Comparison of ENCODE assay signal across 9 cellular contexts in the genomic region with DNA sequence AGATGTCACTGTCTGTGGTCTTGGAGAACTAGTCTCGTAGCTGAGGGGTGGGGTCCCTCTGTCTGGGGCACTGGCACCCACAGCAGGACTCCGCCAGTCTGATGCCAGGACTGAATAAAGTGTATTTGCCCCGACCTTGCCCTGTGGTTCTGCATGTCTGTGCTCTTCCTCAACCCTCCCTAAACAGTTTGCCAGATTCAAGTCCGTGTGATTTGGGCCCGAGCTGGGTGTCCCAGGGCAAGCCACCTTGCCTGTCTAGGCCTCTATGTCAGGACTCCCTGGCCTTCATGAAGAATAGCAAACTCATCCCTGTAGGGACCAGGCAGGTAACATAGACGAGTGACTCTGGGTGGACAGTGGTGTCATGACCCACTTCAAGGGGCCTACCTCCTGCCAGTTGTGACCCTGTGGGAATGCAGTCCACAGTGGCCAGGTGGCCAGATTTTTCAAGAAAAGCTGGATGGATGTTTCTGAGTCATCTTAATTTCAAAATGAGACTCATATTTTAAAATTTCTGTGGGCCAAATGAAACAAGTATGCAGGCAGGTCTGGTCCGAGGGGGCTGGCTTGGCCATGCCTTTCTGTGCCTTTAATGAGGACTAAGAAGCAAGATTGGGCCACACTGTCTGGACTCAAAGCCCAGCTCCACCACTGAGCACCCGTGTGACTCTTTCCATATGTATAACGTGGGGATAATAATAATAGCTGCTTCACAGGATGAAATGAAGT. TPM values are rescaled to one million over a fixed set of nuclear protein-coding genes. Genes with fewer than 3 reads are reported as not detected.
DNase-seq lines count a peak whose midpoint lies in the region; ATAC-seq and TF ChIP-seq lines count a peak whose summit lies in the region.
"Had no signal": no experiment of that assay in that cellular context is flagged by ENCODE, and none has a peak within 500 bp of the region (broad histone marks: within the 10 kb centered on the region; RNA-seq: fewer than 3 reads in every experiment).

No MANE protein-coding gene starts in this region.

- intact Hi-C loops in CD4-positive, alpha-beta T cell (cut with DNase I, micrococcal nuclease): loop anchor here in 1 of 2 experiments (5.0 kb wide), 1 partner anchor 79 kb away; a partner anchor contains a TSS

- TF ChIP-seq EP300 in neural cell (conservative IDR thresholded peaks at IDR 0.05; ENCODE audit: poor library complexity, severe bottlenecking): no peak

- ATAC-seq in CD4-positive, alpha-beta T cell (ENCODE audit: poor library complexity): no peak
- ATAC-seq in HG02678 (IDR thresholded peaks at IDR 0.05; ENCODE audit: unreplicated experiment): no peak

- peak overlapping the region; percentile 45 for H3K9ac ChIP-seq in Loucy (ENCODE audit: low read depth, low read length, poor library complexity, severe bottlenecking)
- peak overlapping the region; percentile 94 for H3K9ac ChIP-seq in neural cell (ENCODE audit: low read length)

- TF ChIP-seq RAD21 in neural cell (conservative IDR thresholded peaks at IDR 0.05): no peak

- no peaks in the 10 kb centered on the region for H3K36me3 ChIP-seq in Loucy (ENCODE audit: insufficient read depth, low read length)
- no peaks in the 10 kb centered on the region for H3K36me3 ChIP-seq in neural cell (ENCODE audit: insufficient read depth, low read length)

- TF ChIP-seq CTCF in CD4-positive, alpha-beta T cell (IDR thresholded peaks at IDR 0.05): no peak
- TF ChIP-seq CTCF in Loucy (conservative IDR thresholded peaks at IDR 0.05; ENCODE audit: low read length): no peak
- no peak for TF ChIP-seq CTCF in neural cell (IDR thresholded peaks at IDR 0.05; ENCODE audit: poor library complexity, severe bottlenecking)

- H3K4me1 ChIP-seq in Loucy (ENCODE audit: insufficient read depth, low read length, poor library complexity, severe bottlenecking): peaks cover 37% of the 10 kb centered on the region

- H2AFZ ChIP-seq in Loucy (ENCODE audit: low read length) (no peak overlapping the region), neural cell (ENCODE audit: low read depth, low read length) (no peak overlapping the region)

- no peaks in the 10 kb centered on the region for H3K27me3 ChIP-seq in CD4-positive, alpha-beta T cell (ENCODE audit: control insufficient read depth, insufficient read depth, low read length)
- H3K27me3 ChIP-seq in Loucy (ENCODE audit: insufficient read depth, low read length, poor library complexity, severe bottlenecking) (no peaks in the 10 kb centered on the region), neural cell (ENCODE audit: insufficient read depth, low read depth, low read length) (no peaks in the 10 kb centered on the region)

- CTCF ChIA-PET in CD4-positive, alpha-beta T cell (lab: Charles Lee): interaction anchor here (1.4 to 3.7 kb wide), 3 partner anchors 31 to 70 kb away, joined by 3 to 38 read pairs (median 20); a partner anchor contains a TSS

- peaks cover 36% of the 10 kb centered on the region for H3K4me1 Mint-ChIP-seq in CD4-positive, alpha-beta T cell (ENCODE audit: low read depth)

- H3K9me2 ChIP-seq in Loucy (replicated peaks; ENCODE audit: low read depth, low read length): no peaks in the 10 kb centered on the region
- H3K9me2 ChIP-seq in neural cell (ENCODE audit: insufficient read depth, low read length): no peaks in the 10 kb centered on the region

- DNase-seq in CD4-positive, alpha-beta T cell: peak in 1 of 10 experiments; percentile 30
- DNase-seq in cerebellar cortex (ENCODE audit: low spot score) (peak; percentile 25), DMS153 (lab: John Stamatoyannopoulos, UW) (no peak), UCSD-AML1 (lab: John Stamatoyannopoulos, UW; ENCODE audit: unreplicated experiment) (no peak), SKM-1 treated with dmso at 0.1 percent for 144 hours (lab: John Stamatoyannopoulos, UW; ENCODE audit: unreplicated experiment) (no peak)
- DNase-seq: KG1 had no signal

- POLR2A ChIA-PET in CD4-positive, alpha-beta T cell (lab: Charles Lee): interaction anchor here (0.6 to 3.2 kb wide), 3 partner anchors 29 to 121 kb away, joined by 3 to 20 read pairs (median 5); a partner anchor contains a TSS

- H3K9me3 Mint-ChIP-seq in CD4-positive, alpha-beta T cell: no peaks in the 10 kb centered on the region

- H3K4me2 ChIP-seq in Loucy (ENCODE audit: low read depth, low read length, poor library complexity, severe bottlenecking) (peak overlapping the region; percentile 95), neural cell (ENCODE audit: low read length) (peak overlapping the region; percentile 28)

- peak overlapping the region; percentile 23 for H3K27ac ChIP-seq in CD4-positive, alpha-beta T cell (ENCODE audit: low read depth, low read length)
- H3K27ac ChIP-seq in neural cell (ENCODE audit: low read length): peak overlapping the region; percentile 23

- H3F3A ChIP-seq in Loucy (ENCODE audit: low read depth) (peaks cover 10% of the 10 kb centered on the region), neural cell (ENCODE audit: insufficient read depth, low read length, poor library complexity, severe bottlenecking) (peaks cover 8% of the 10 kb centered on the region)

- peaks cover 5% of the 10 kb centered on the region for H3K36me3 Mint-ChIP-seq in CD4-positive, alpha-beta T cell (ENCODE audit: low read depth)

- H4K20me1 ChIP-seq in Loucy (ENCODE audit: insufficient read depth, low read length, poor library complexity, severe bottlenecking) (peaks cover 37% of the 10 kb centered on the region), neural cell (ENCODE audit: insufficient read depth) (peaks cover 17% of the 10 kb centered on the region)

- peak overlapping the region; percentile 75 for H3K27ac Mint-ChIP-seq in CD4-positive, alpha-beta T cell

- H3K9me3 ChIP-seq in CD4-positive, alpha-beta T cell (ENCODE audit: control insufficient read depth, low read length): no peaks in the 10 kb centered on the region
- H3K9me3 ChIP-seq in Loucy (ENCODE audit: insufficient read depth, low read depth, low read length) (no peaks in the 10 kb centered on the region), neural cell (ENCODE audit: low read length) (no peaks in the 10 kb centered on the region)

- H3K27me3 Mint-ChIP-seq in CD4-positive, alpha-beta T cell: no peaks in the 10 kb centered on the region

- H3K4me3 Mint-ChIP-seq in CD4-positive, alpha-beta T cell: peak overlapping the region; percentile 82

- H3K4me3 ChIP-seq in Loucy (ENCODE audit: low read length, poor library complexity, severe bottlenecking) (peak overlapping the region; percentile 85), neural cell (ENCODE audit: low read length) (peak overlapping the region; percentile 98)

- H3K79me2 ChIP-seq in Loucy (ENCODE audit: insufficient read depth, low read length): peaks cover 45% of the 10 kb centered on the region
- H3K79me2 ChIP-seq in neural cell (replicated peaks; ENCODE audit: insufficient read depth, low read length): peaks cover 17% of the 10 kb centered on the region

TF ChIP-seq in neural cell, 6 proteins besides CTCF, POLR2A, EP300 and RAD21:
- no peak for TF ChIP-seq SMC3 (conservative IDR thresholded peaks at IDR 0.05; ENCODE audit: poor library complexity)
- peak; percentile 1 for TF ChIP-seq POLR2AphosphoS5 (IDR thresholded peaks at IDR 0.05)

RNA-seq across cellular contexts. Expression of a gene that starts 3.4 kb away (rescaled TPM):
- 10 to 100 TPM; 11.6 to 11.9 TPM for total RNA-seq in CD4-positive, alpha-beta T cell
- 6.8 and 9.6 TPM in 2 replicates for polyA plus RNA-seq in neural cell
- 12.5 and 13.4 TPM in 2 replicates for polyA minus RNA-seq in neural cell

RNA-seq across cellular contexts. Expression of a gene that starts 18.2 kb away (rescaled TPM):
- total RNA-seq in CD4-positive, alpha-beta T cell: 1 to 10 TPM in 1 of 2 experiments, under 1 TPM in 1; 0.69 to 1.3 TPM
- 19.6 and 43.1 TPM in 2 replicates for polyA plus RNA-seq in neural cell
- polyA minus RNA-seq in neural cell: 29.2 and 30.7 TPM in 2 replicates

RNA-seq across cellular contexts. Expression of a gene that starts 31.4 kb away (rescaled TPM):
- 10 to 100 TPM; 19.3 to 19.5 TPM for total RNA-seq in CD4-positive, alpha-beta T cell
- 15.5 and 19.5 TPM in 2 replicates for polyA plus RNA-seq in neural cell
- 32.5 and 41.9 TPM in 2 replicates for polyA minus RNA-seq in neural cell

RNA-seq across cellular contexts. Expression of a gene that starts 38.2 kb away (rescaled TPM):
- total RNA-seq in CD4-positive, alpha-beta T cell: 1 to 10 TPM; 2.4 to 3.3 TPM
- 7.8 and 10.9 TPM in 2 replicates for polyA plus RNA-seq in neural cell
- polyA minus RNA-seq in neural cell: 8.0 and 8.7 TPM in 2 replicates

RNA-seq across cellular contexts. Expression of a gene that starts 51.8 kb away (rescaled TPM):
- total RNA-seq in CD4-positive, alpha-beta T cell: 1 to 10 TPM; 1.3 to 1.5 TPM
- 6.0 and 6.8 TPM in 2 replicates for polyA plus RNA-seq in neural cell
- polyA minus RNA-seq in neural cell: 9.0 and 9.7 TPM in 2 replicates
